ENCODE assay signal across 1 cellular context in the genomic region with DNA sequence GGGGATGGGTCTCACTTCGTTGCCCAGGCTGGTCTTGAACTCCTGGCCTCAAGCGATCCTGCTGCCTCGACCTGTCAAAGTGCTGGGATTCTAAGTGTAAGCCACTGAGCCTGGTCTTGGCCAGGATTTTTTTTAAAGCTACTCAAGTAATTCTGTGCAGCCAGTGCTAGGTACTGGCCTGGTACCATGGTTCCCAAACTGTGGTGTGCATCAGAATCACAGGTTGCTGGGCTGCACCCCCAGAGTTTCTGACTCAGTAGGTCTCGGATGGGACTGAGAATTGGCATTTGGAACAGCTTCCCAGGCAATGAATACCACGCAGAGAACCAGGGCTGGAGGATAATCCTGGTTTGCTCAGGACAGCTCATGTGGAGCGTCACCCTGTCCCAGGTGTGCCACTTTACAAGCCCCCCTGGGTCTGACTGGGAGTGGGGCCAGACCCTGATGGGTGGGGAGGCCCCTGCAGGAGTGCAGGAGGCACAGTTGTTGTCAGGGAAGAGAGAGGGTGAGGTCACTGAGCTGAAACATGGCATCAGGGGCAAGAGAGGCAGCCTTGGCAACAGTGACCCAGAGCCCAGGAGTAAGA.
TF ChIP-seq lines count a peak whose summit lies in the region.

No MANE protein-coding gene starts in this region.

TF ChIP-seq in GM23338, 12 proteins besides CTCF, POLR2A, EP300 and RAD21:
- TF ChIP-seq, protein P1, sequence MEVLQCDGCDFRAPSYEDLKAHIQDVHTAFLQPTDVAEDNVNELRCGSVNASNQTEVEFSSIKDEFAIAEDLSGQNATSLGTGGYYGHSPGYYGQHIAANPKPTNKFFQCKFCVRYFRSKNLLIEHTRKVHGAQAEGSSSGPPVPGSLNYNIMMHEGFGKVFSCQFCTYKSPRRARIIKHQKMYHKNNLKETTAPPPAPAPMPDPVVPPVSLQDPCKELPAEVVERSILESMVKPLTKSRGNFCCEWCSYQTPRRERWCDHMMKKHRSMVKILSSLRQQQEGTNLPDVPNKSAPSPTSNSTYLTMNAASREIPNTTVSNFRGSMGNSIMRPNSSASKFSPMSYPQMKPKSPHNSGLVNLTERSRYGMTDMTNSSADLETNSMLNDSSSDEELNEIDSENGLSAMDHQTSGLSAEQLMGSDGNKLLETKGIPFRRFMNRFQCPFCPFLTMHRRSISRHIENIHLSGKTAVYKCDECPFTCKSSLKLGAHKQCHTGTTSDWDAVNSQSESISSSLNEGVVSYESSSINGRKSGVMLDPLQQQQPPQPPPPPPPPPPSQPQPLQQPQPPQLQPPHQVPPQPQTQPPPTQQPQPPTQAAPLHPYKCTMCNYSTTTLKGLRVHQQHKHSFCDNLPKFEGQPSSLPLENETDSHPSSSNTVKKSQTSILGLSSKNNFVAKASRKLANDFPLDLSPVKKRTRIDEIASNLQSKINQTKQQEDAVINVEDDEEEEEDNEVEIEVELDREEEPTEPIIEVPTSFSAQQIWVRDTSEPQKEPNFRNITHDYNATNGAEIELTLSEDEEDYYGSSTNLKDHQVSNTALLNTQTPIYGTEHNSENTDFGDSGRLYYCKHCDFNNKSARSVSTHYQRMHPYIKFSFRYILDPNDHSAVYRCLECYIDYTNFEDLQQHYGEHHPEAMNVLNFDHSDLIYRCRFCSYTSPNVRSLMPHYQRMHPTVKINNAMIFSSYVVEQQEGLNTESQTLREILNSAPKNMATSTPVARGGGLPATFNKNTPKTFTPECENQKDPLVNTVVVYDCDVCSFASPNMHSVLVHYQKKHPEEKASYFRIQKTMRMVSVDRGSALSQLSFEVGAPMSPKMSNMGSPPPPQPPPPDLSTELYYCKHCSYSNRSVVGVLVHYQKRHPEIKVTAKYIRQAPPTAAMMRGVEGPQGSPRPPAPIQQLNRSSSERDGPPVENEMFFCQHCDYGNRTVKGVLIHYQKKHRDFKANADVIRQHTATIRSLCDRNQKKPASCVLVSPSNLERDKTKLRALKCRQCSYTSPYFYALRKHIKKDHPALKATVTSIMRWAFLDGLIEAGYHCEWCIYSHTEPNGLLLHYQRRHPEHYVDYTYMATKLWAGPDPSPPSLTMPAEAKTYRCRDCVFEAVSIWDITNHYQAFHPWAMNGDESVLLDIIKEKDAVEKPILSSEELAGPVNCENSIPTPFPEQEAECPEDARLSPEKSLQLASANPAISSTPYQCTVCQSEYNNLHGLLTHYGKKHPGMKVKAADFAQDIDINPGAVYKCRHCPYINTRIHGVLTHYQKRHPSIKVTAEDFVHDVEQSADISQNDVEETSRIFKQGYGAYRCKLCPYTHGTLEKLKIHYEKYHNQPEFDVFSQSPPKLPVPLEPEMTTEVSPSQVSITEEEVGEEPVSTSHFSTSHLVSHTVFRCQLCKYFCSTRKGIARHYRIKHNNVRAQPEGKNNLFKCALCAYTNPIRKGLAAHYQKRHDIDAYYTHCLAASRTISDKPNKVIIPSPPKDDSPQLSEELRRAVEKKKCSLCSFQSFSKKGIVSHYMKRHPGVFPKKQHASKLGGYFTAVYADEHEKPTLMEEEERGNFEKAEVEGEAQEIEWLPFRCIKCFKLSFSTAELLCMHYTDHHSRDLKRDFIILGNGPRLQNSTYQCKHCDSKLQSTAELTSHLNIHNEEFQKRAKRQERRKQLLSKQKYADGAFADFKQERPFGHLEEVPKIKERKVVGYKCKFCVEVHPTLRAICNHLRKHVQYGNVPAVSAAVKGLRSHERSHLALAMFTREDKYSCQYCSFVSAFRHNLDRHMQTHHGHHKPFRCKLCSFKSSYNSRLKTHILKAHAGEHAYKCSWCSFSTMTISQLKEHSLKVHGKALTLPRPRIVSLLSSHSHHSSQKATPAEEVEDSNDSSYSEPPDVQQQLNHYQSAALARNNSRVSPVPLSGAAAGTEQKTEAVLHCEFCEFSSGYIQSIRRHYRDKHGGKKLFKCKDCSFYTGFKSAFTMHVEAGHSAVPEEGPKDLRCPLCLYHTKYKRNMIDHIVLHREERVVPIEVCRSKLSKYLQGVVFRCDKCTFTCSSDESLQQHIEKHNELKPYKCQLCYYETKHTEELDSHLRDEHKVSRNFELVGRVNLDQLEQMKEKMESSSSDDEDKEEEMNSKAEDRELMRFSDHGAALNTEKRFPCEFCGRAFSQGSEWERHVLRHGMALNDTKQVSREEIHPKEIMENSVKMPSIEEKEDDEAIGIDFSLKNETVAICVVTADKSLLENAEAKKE (CRISPR knock-in tag; IDR thresholded peaks at IDR 0.05): no peak
- TF ChIP-seq CREB1 (CRISPR knock-in tag; IDR thresholded peaks at IDR 0.05; ENCODE audit: low read depth) (no peak), ZNF331 (CRISPR knock-in tag; IDR thresholded peaks at IDR 0.05; ENCODE audit: low read depth) (no peak), NANOG (IDR thresholded peaks at IDR 0.05; ENCODE audit: borderline replicate concordance) (no peak), JUNB (IDR thresholded peaks at IDR 0.05; ENCODE audit: unreplicated experiment) (no peak), EZH2 (IDR thresholded peaks at IDR 0.05; ENCODE audit: low read depth, unreplicated experiment) (no peak), ZNF114 (CRISPR knock-in tag; IDR thresholded peaks at IDR 0.05) (no peak), POLR2AphosphoS5 (IDR thresholded peaks at IDR 0.05; ENCODE audit: low read depth) (no peak)
- TF ChIP-seq, protein P2, sequence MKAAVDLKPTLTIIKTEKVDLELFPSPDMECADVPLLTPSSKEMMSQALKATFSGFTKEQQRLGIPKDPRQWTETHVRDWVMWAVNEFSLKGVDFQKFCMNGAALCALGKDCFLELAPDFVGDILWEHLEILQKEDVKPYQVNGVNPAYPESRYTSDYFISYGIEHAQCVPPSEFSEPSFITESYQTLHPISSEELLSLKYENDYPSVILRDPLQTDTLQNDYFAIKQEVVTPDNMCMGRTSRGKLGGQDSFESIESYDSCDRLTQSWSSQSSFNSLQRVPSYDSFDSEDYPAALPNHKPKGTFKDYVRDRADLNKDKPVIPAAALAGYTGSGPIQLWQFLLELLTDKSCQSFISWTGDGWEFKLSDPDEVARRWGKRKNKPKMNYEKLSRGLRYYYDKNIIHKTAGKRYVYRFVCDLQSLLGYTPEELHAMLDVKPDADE (IDR thresholded peaks at IDR 0.05): no peak
- TF ChIP-seq, protein P3, sequence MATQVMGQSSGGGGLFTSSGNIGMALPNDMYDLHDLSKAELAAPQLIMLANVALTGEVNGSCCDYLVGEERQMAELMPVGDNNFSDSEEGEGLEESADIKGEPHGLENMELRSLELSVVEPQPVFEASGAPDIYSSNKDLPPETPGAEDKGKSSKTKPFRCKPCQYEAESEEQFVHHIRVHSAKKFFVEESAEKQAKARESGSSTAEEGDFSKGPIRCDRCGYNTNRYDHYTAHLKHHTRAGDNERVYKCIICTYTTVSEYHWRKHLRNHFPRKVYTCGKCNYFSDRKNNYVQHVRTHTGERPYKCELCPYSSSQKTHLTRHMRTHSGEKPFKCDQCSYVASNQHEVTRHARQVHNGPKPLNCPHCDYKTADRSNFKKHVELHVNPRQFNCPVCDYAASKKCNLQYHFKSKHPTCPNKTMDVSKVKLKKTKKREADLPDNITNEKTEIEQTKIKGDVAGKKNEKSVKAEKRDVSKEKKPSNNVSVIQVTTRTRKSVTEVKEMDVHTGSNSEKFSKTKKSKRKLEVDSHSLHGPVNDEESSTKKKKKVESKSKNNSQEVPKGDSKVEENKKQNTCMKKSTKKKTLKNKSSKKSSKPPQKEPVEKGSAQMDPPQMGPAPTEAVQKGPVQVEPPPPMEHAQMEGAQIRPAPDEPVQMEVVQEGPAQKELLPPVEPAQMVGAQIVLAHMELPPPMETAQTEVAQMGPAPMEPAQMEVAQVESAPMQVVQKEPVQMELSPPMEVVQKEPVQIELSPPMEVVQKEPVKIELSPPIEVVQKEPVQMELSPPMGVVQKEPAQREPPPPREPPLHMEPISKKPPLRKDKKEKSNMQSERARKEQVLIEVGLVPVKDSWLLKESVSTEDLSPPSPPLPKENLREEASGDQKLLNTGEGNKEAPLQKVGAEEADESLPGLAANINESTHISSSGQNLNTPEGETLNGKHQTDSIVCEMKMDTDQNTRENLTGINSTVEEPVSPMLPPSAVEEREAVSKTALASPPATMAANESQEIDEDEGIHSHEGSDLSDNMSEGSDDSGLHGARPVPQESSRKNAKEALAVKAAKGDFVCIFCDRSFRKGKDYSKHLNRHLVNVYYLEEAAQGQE (IDR thresholded peaks at IDR 0.05; ENCODE audit: unreplicated experiment): no peak
